10 cellular contexts compared by ENCODE assay signal in the genomic region with DNA sequence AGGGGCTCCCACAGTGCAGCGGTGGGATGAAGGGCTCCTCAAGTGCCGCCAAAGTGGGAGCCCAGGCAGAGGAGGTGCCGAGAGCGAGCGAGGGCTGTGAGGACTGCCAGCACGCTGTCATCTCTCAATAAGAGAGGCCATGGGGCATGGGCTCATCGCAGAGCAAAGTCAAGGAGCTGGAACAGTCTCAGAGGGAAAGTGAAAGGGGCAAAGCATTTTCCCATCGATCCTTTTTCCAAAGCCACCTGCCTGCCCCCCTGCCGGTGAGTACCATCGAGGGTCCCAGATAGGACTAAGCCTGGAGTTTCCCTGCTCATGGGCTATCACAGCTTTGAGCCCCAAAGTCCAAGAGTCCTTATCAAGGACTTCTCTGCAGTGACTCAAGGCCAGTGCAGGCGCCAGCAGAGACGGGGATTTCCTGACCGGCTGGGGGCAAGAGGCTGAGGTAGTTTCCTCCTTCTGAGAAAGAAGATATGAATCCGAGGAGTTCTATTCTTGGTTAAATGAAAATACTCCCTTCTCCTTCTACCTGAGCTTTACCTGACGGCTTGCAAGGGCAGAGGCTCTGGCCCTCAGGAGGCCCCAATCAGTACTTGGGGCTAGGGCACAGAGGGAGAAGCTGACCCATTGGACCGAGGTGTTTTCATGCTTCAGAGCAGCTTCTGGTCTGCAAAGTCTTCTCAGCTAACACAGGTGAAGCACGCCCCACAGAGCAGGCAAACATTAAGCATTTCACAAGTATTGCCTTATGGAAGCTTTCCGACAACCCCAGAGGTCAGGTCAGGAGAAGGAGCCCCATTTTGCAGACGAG. TPM values are rescaled to one million over a fixed set of nuclear protein-coding genes. Genes with fewer than 3 reads are reported as not detected.
DNase-seq lines count a peak whose midpoint lies in the region; ATAC-seq and TF ChIP-seq lines count a peak whose summit lies in the region.
"Had no signal": no experiment of that assay in that cellular context is flagged by ENCODE, and none has a peak within 500 bp of the region (broad histone marks: within the 10 kb centered on the region; RNA-seq: fewer than 3 reads in every experiment).

No MANE protein-coding gene starts in this region.

- POLR2A ChIA-PET in GM10248 (lab: Yijun Ruan, JAX), result no interaction called here

- TF ChIP-seq CTCF in GM10248 (IDR thresholded peaks at IDR 0.05; ENCODE audit: control extremely low read depth, extremely low read depth, low read depth, missing control alignments), result no peak
- TF ChIP-seq CTCF in GM20000 (IDR thresholded peaks at IDR 0.05; ENCODE audit: extremely low read depth, missing control alignments), result no peak
- no peak for TF ChIP-seq CTCF in endothelial cell (IDR thresholded peaks at IDR 0.05; ENCODE audit: unreplicated experiment)

- no peaks in the 10 kb centered on the region for H3K27me3 Mint-ChIP-seq in T-helper 2 cell treated with Interferon-gamma antibody and Interleukin-4, amounts not matched to agents 5 μg/mL and 100 μg/mL, for 36 hours (ENCODE audit: low read depth)
- no peaks in the 10 kb centered on the region for H3K27me3 Mint-ChIP-seq in endothelial cell (ENCODE audit: unreplicated experiment)

- DNase-seq in GM10248 (ENCODE audit: extremely low spot score) (peak; percentile 79), GM20000 (ENCODE audit: low spot score) (peak; percentile 84), kidney glomerular epithelial cell (lab: John Stamatoyannopoulos, UW) (peak; percentile 39), endothelial cell (ENCODE audit: low spot score) (no peak), SW480 (ENCODE audit: low spot score) (no peak)
- peak; percentile 21 for DNase-seq in T-helper 2 cell treated with Interferon-gamma antibody and Interleukin-4, amounts not matched to agents 5 μg/mL and 100 μg/mL, for 36 hours (ENCODE audit: low spot score)

- ATAC-seq in HG03469 (IDR thresholded peaks at IDR 0.05; ENCODE audit: unreplicated experiment) (no peak), HG03571 (IDR thresholded peaks at IDR 0.05; ENCODE audit: unreplicated experiment) (no peak)

- no peaks in the 10 kb centered on the region for H3K9me3 Mint-ChIP-seq in T-helper 2 cell treated with Interferon-gamma antibody and Interleukin-4, amounts not matched to agents 5 μg/mL and 100 μg/mL, for 36 hours
- H3K9me3 Mint-ChIP-seq in endothelial cell (ENCODE audit: unreplicated experiment), result no peaks in the 10 kb centered on the region

- CTCF ChIA-PET in GM10248 (lab: Yijun Ruan, JAX), result interaction anchor here (0.7 to 17.3 kb wide), 6 partner anchors 9 to 394 kb away, joined by 3 to 323 read pairs (median 6); partner anchors contain the start of gene BNIP5

- peaks cover 5% of the 10 kb centered on the region for H3K4me1 Mint-ChIP-seq in T-helper 2 cell treated with Interferon-gamma antibody and Interleukin-4, amounts not matched to agents 5 μg/mL and 100 μg/mL, for 36 hours (ENCODE audit: low read depth)
- peaks cover 23% of the 10 kb centered on the region for H3K4me1 Mint-ChIP-seq in endothelial cell (ENCODE audit: unreplicated experiment)

- no peak overlapping the region for H3K4me3 Mint-ChIP-seq in T-helper 2 cell treated with Interferon-gamma antibody and Interleukin-4, amounts not matched to agents 5 μg/mL and 100 μg/mL, for 36 hours
- H3K4me3 Mint-ChIP-seq in endothelial cell (ENCODE audit: unreplicated experiment), result no peak overlapping the region

- H3K27ac Mint-ChIP-seq in T-helper 2 cell treated with Interferon-gamma antibody and Interleukin-4, amounts not matched to agents 5 μg/mL and 100 μg/mL, for 36 hours, result no peak overlapping the region
- no peak overlapping the region for H3K27ac Mint-ChIP-seq in endothelial cell (ENCODE audit: unreplicated experiment)

- H3K36me3 Mint-ChIP-seq in T-helper 2 cell treated with Interferon-gamma antibody and Interleukin-4, amounts not matched to agents 5 μg/mL and 100 μg/mL, for 36 hours (ENCODE audit: low read depth), result no peaks in the 10 kb centered on the region
- peaks cover 3% of the 10 kb centered on the region for H3K36me3 Mint-ChIP-seq in endothelial cell (ENCODE audit: low read depth, unreplicated experiment)

RNA-seq across cellular contexts. Expression of gene ETV7, which starts 22.6 kb away (rescaled TPM):
- not detected for total RNA-seq in endothelial cell (ENCODE audit: unreplicated experiment)

RNA-seq across cellular contexts. Expression of gene BNIP5, which starts 28.2 kb away (rescaled TPM):
- not detected for total RNA-seq in endothelial cell (ENCODE audit: unreplicated experiment)
- total RNA-seq: NCI-H460; T-helper 2 cell treated with Interferon-gamma antibody and Interleukin-4, amounts not matched to agents 100 ng/mL and 5 ng/mL, for 36 hours had no signal

Comparison
In these comparisons a context has a peak if more than half of its experiments do, and no peak if none do; other contexts are left out.
1. DNase-seq: peak in GM10248 (single experiment), GM20000 (single experiment), T-helper 2 cell treated with Interferon-gamma antibody and Interleukin-4, amounts not matched to agents 5 μg/mL and 100 μg/mL, for 36 hours (single experiment) and kidney glomerular epithelial cell (single experiment); none in endothelial cell (single experiment) and SW480 (single experiment).